ENCODE assay signal across 24 cellular contexts in the genomic region with DNA sequence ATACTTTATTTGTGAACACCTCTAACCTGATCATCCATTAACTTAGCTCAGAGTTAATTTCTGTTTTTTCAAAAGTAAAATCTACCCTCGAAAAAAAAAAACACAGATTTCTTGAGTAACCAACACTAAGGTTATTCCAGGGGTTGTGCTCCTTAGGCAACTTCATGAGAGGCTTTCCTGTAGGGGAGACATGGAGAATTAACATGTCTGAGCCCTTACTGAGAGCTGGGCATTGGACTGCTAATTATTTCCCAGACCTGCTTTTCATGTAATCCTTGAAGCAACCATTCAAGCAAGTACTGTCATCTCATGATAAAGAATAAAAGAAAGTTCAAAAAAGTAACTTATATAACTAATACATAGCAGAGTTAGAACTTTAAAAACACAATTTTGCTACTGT. TPM values are rescaled to one million over a fixed set of nuclear protein-coding genes. Genes with fewer than 3 reads are reported as not detected.
"Had no signal": no experiment of that assay in that cellular context is flagged by ENCODE, and none has a peak within 500 bp of the region (broad histone marks: within the 10 kb centered on the region; RNA-seq: fewer than 3 reads in every experiment).

No MANE protein-coding gene starts in this region.

- DNase-seq: activated CD4-positive, alpha-beta T cell treated with anti-CD3 and anti-CD28 coated beads for 1 hour; activated CD8-positive, alpha-beta memory T cell treated with anti-CD3 and anti-CD28 coated beads for 24 hours; activated CD8-positive, alpha-beta memory T cell treated with anti-CD3 and anti-CD28 coated beads, Interleukin-2, amount 50 U/mL, for 48 hours; activated effector memory CD4-positive, alpha-beta T cell treated with Interleukin-2 at 50 U/mL for 16 hours; activated naive CD4-positive, alpha-beta T cell treated with anti-CD3 and anti-CD28 coated beads, Interleukin-2, amount 50 U/mL, for 16 hours; activated T-cell treated with anti-CD3 and anti-CD28 coated beads, Interleukin-2, amount 50 U/mL, for 48 hours; aorta; colonic mucosa; endodermal cell; foreskin melanocyte; glutamatergic neuron; hippocampal formation; stimulated activated CD4-positive, alpha-beta T cell treated with anti-CD3 and anti-CD28 coated beads, Interleukin-4, amount 100 ng/mL, for 24 hours; stomach had no signal

- H3K36me3 ChIP-seq: colonic mucosa, prostate gland, stomach had no signal

- H3K36me3 Mint-ChIP-seq: stimulated activated effector memory CD8-positive, alpha-beta T cell treated with anti-CD3 and anti-CD28 coated beads, Interleukin-12 subunit alpha, Interleukin-12 subunit beta, amount 100 ng/mL, for 72 hours; type B pancreatic cell had no signal

- H3K9me3 Mint-ChIP-seq: central memory CD8-positive, alpha-beta T cell; endodermal cell; stimulated activated effector memory CD8-positive, alpha-beta T cell treated with anti-CD3 and anti-CD28 coated beads, Interleukin-12 subunit alpha, Interleukin-12 subunit beta, amount 100 ng/mL, for 72 hours; type B pancreatic cell had no signal

- H3K9me3 ChIP-seq: colonic mucosa, prostate gland, stomach had no signal

- H3K27ac ChIP-seq: colonic mucosa, prostate gland, VCaP had no signal

- H3K4me1 Mint-ChIP-seq: neural crest cell had no signal

- H3K4me3 Mint-ChIP-seq: central memory CD8-positive, alpha-beta T cell; endodermal cell; neural crest cell; stimulated activated effector memory CD8-positive, alpha-beta T cell treated with anti-CD3 and anti-CD28 coated beads, Interleukin-12 subunit alpha, Interleukin-12 subunit beta, amount 100 ng/mL, for 72 hours; type B pancreatic cell had no signal

- H3K4me1 ChIP-seq: colonic mucosa, prostate gland had no signal

- H3K27ac Mint-ChIP-seq: endodermal cell; stimulated activated effector memory CD8-positive, alpha-beta T cell treated with anti-CD3 and anti-CD28 coated beads, Interleukin-12 subunit alpha, Interleukin-12 subunit beta, amount 100 ng/mL, for 72 hours; type B pancreatic cell had no signal

- ATAC-seq: stimulated activated effector memory CD8-positive, alpha-beta T cell treated with anti-CD3 and anti-CD28 coated beads, Interleukin-12 subunit alpha, Interleukin-12 subunit beta, amount 100 ng/mL, for 72 hours had no signal

- H3K4me3 ChIP-seq: colonic mucosa, prostate gland, smooth muscle cell, stomach had no signal

- H3K27me3 ChIP-seq: colonic mucosa, stomach had no signal

- H3K27me3 Mint-ChIP-seq: central memory CD8-positive, alpha-beta T cell; type B pancreatic cell had no signal

RNA-seq across cellular contexts. Expression of a gene that starts 13.5 kb away (rescaled TPM):
- total RNA-seq: epithelial cell of proximal tubule, lung microvascular endothelial cell, myocyte, neural crest cell, smooth muscle cell had no signal

RNA-seq across cellular contexts. Expression of a gene that starts 54.2 kb away (rescaled TPM):
- total RNA-seq: epithelial cell of proximal tubule had no signal
